In genomic region chr1:212477680-212478466, GRCh38 we compare ENCODE assay signal across 17 cellular contexts. TPM values are rescaled to one million over a fixed set of nuclear protein-coding genes. Genes with fewer than 3 reads are reported as not detected.
DNase-seq lines count a peak whose midpoint lies in the region; ATAC-seq, FAIRE-seq and TF ChIP-seq lines count a peak whose summit lies in the region.
"Had no signal": no experiment of that assay in that cellular context is flagged by ENCODE, and none has a peak within 500 bp of the region (broad histone marks: within the 10 kb centered on the region; RNA-seq: fewer than 3 reads in every experiment).

No MANE protein-coding gene starts in this region.

- no peak for TF ChIP-seq CTCF in pancreas (IDR thresholded peaks at IDR 0.05)

- intact Hi-C loops in activated CD4-positive, alpha-beta T cell treated with anti-CD3 and anti-CD28 coated beads for 36 hours (cut with DNase I, micrococcal nuclease) = loop anchor here (1.0 to 5.0 kb wide), 9 partner anchors 89 to 517 kb away; partner anchors contain the start of genes ATF3 (in 2 of the 2) and BATF3 (in 1 of the 2)
- intact Hi-C loops in pancreas (cut with DNase I) = loop anchor here in 1 of 3 donors (10.0 kb wide), 1 partner anchor 147 kb away; a partner anchor contains a TSS

- H3K9me3 ChIP-seq in pancreas = no peaks in the 10 kb centered on the region
- H3K9me3 ChIP-seq: breast epithelium, left ventricle myocardium inferior, prostate gland, uterus had no signal

- H3K36me3 ChIP-seq in pancreas = no peaks in the 10 kb centered on the region
- H3K36me3 ChIP-seq: breast epithelium, left ventricle myocardium inferior, prostate gland, uterus, WERI-Rb-1 had no signal

- no peak for DNase-seq in activated CD4-positive, alpha-beta T cell treated with anti-CD3 and anti-CD28 coated beads for 36 hours
- no peak for DNase-seq in activated CD4-positive, alpha-beta T cell treated with anti-CD3 and anti-CD28 coated beads for 48 hours
- DNase-seq in LoVo (ENCODE audit: low spot score) (peak; percentile 48), epithelial cell of prostate (ENCODE audit: low read depth, low spot score) (no peak), pancreas (no peak), left lobe of liver (ENCODE audit: low spot score) (no peak), RCC 7860 (ENCODE audit: low spot score) (no peak)
- no peak for DNase-seq in activated T-cell treated with anti-CD3 and anti-CD28 coated beads, Interleukin-2, amount 50 U/mL, for 24 hours

- no peaks in the 10 kb centered on the region for H3K9me3 Mint-ChIP-seq in activated CD4-positive, alpha-beta T cell treated with anti-CD3 and anti-CD28 coated beads for 36 hours (ENCODE audit: low read depth)
- no peaks in the 10 kb centered on the region for H3K9me3 Mint-ChIP-seq in activated T-cell treated with anti-CD3 and anti-CD28 coated beads, Interleukin-2, amount 50 U/mL, for 24 hours
- H3K9me3 Mint-ChIP-seq: CD4-positive, alpha-beta T cell; naive B cell; stimulated activated naive CD8-positive, alpha-beta T cell treated with anti-CD3 and anti-CD28 coated beads, Interleukin-15, Interleukin-2, amounts not matched to agents 100 ng/mL and 50 ng/mL, for 24 hours; T-cell had no signal

- no peak overlapping the region for H3K4me3 Mint-ChIP-seq in activated CD4-positive, alpha-beta T cell treated with anti-CD3 and anti-CD28 coated beads for 36 hours
- no peak overlapping the region for H3K4me3 Mint-ChIP-seq in activated T-cell treated with anti-CD3 and anti-CD28 coated beads, Interleukin-2, amount 50 U/mL, for 24 hours
- H3K4me3 Mint-ChIP-seq: stimulated activated naive CD8-positive, alpha-beta T cell treated with anti-CD3 and anti-CD28 coated beads, Interleukin-15, Interleukin-2, amounts not matched to agents 100 ng/mL and 50 ng/mL, for 24 hours; T-cell had no signal

- H3K27ac Mint-ChIP-seq in activated CD4-positive, alpha-beta T cell treated with anti-CD3 and anti-CD28 coated beads for 36 hours = no peak overlapping the region
- H3K27ac Mint-ChIP-seq in activated T-cell treated with anti-CD3 and anti-CD28 coated beads, Interleukin-2, amount 50 U/mL, for 24 hours = no peak overlapping the region
- H3K27ac Mint-ChIP-seq: CD4-positive, alpha-beta T cell; stimulated activated naive CD8-positive, alpha-beta T cell treated with anti-CD3 and anti-CD28 coated beads, Interleukin-15, Interleukin-2, amounts not matched to agents 100 ng/mL and 50 ng/mL, for 24 hours; T-cell had no signal

- peaks cover 11% of the 10 kb centered on the region for H3K4me1 Mint-ChIP-seq in activated CD4-positive, alpha-beta T cell treated with anti-CD3 and anti-CD28 coated beads for 36 hours
- H3K4me1 Mint-ChIP-seq in activated T-cell treated with anti-CD3 and anti-CD28 coated beads, Interleukin-2, amount 50 U/mL, for 24 hours (ENCODE audit: low read depth) = peaks cover 20% of the 10 kb centered on the region

- peak; percentile 15 for ATAC-seq in activated CD4-positive, alpha-beta T cell treated with anti-CD3 and anti-CD28 coated beads for 36 hours
- peak in 3 of 4 donors; percentile 13 to 43 (median 31) for ATAC-seq in pancreas
- no peak for ATAC-seq in left lobe of liver

- CTCF ChIA-PET in activated CD4-positive, alpha-beta T cell treated with anti-CD3 and anti-CD28 coated beads for 36 hours (lab: Charles Lee) = interaction anchor here (0.5 to 4.7 kb wide), 54 partner anchors 10 to 1491 kb away, joined by 3 to 87 read pairs (median 4); partner anchors contain the start of genes ATF3, DTL and INTS7

- H3K27ac ChIP-seq in epithelial cell of prostate = peak overlapping the region; percentile 53
- no peak overlapping the region for H3K27ac ChIP-seq in pancreas
- H3K27ac ChIP-seq: breast epithelium, left ventricle myocardium inferior, prostate gland, uterus, WERI-Rb-1 had no signal

- FAIRE-seq in pancreas (lab: Jason Lieb, UNC) (no peak), RCC 7860 (lab: Jason Lieb, UNC) (no peak)

- H3K27me3 Mint-ChIP-seq in activated CD4-positive, alpha-beta T cell treated with anti-CD3 and anti-CD28 coated beads for 36 hours = peaks cover 2% of the 10 kb centered on the region
- peaks cover 19% of the 10 kb centered on the region for H3K27me3 Mint-ChIP-seq in activated T-cell treated with anti-CD3 and anti-CD28 coated beads, Interleukin-2, amount 50 U/mL, for 24 hours

- no peaks in the 10 kb centered on the region for H3K4me1 ChIP-seq in pancreas
- H3K4me1 ChIP-seq: breast epithelium, prostate gland, uterus had no signal

- H3K27me3 ChIP-seq in pancreas = no peaks in the 10 kb centered on the region
- H3K27me3 ChIP-seq: breast epithelium, uterus had no signal

- WGBS in pancreas, 2 donors = 58 to 66% methylated on average over 8 of the region's 8 CpGs

- POLR2A ChIA-PET in activated CD4-positive, alpha-beta T cell treated with anti-CD3 and anti-CD28 coated beads for 36 hours (lab: Charles Lee) = interaction anchor here (0.6 to 1.2 kb wide), 5 partner anchors 89 to 328 kb away, joined by 3 to 4 read pairs (median 3); partner anchors contain the start of genes ATF3 and NSL1

- H3K36me3 Mint-ChIP-seq in activated CD4-positive, alpha-beta T cell treated with anti-CD3 and anti-CD28 coated beads for 36 hours (ENCODE audit: low read depth) = no peaks in the 10 kb centered on the region
- H3K36me3 Mint-ChIP-seq in activated T-cell treated with anti-CD3 and anti-CD28 coated beads, Interleukin-2, amount 50 U/mL, for 24 hours (ENCODE audit: low read depth) = no peaks in the 10 kb centered on the region
- H3K36me3 Mint-ChIP-seq: naive B cell, T-cell had no signal

- H3K4me3 ChIP-seq in pancreas = no peak overlapping the region
- H3K4me3 ChIP-seq: breast epithelium, left ventricle myocardium inferior, prostate gland, uterus had no signal

RNA-seq across cellular contexts. Expression of gene NENF, which starts 45.2 kb away (rescaled TPM):
- 10 to 100 TPM; 30.8 to 34.1 TPM for total RNA-seq in activated CD4-positive, alpha-beta T cell treated with anti-CD3 and anti-CD28 coated beads for 36 hours
- total RNA-seq in pancreas (10 to 100 TPM; 23.8 to 35.7 (median 33.4) TPM), left lobe of liver (23.8 TPM)
- polyA plus RNA-seq in pancreas = 10 to 100 TPM; 93.0 to 97.0 TPM
